ENCODE assay signal across 1 cellular context in genomic region chr11:132186699-132187098, GRCh38.
TF ChIP-seq lines count a peak whose summit lies in the region.

No MANE protein-coding gene starts in this region.

TF ChIP-seq in GM23338, 12 proteins besides CTCF, POLR2A, EP300 and RAD21:
- TF ChIP-seq ZNF462 (CRISPR knock-in tag; IDR thresholded peaks at IDR 0.05) = no peak
